Comparison of ENCODE assay signal across 8 cellular contexts in genomic region chr4:70903282-70903603, GRCh38. TPM values are rescaled to one million over a fixed set of nuclear protein-coding genes. Genes with fewer than 3 reads are reported as not detected.
A peak's percentile ranks its signal among the peaks of the same experiment; 100 is the strongest.
DNase-seq lines count a peak whose midpoint lies in the region; ATAC-seq and TF ChIP-seq lines count a peak whose summit lies in the region.

No MANE protein-coding gene starts in this region.

- TF ChIP-seq EP300 in stomach (IDR thresholded peaks at IDR 0.05): no peak

- DNase-seq in AG10803 (ENCODE audit: low read depth): peak; percentile 12
- no peak for DNase-seq in stomach
- DNase-seq in NCI-H1105 (lab: John Stamatoyannopoulos, UW): no peak
- no peak for DNase-seq in RPMI8226

- TF ChIP-seq CTCF in AG10803 (conservative IDR thresholded peaks at IDR 0.05; ENCODE audit: low read length): no peak
- no peak for TF ChIP-seq CTCF in stomach (IDR thresholded peaks at IDR 0.05)

- H3K36me3 ChIP-seq in iPS-20b (ENCODE audit: insufficient read depth, low read depth, low read length) (peaks cover 25% of the 10 kb centered on the region), stomach (peaks cover 0 to 14% (median 11%) of the 10 kb centered on the region in 4 donors)

- peak overlapping the region; percentile 92 for H3K27ac Mint-ChIP-seq in activated naive CD8-positive, alpha-beta T cell

- peaks cover 36% of the 10 kb centered on the region for H3K4me1 Mint-ChIP-seq in activated naive CD8-positive, alpha-beta T cell (ENCODE audit: low read depth)

- H3K4me1 ChIP-seq in iPS-20b (ENCODE audit: insufficient read depth, low read length) (peaks cover 5% of the 10 kb centered on the region; the same call in 1 of the 2 replicates), stomach (peaks cover 0 to 28% (median 13%) of the 10 kb centered on the region in 4 donors)

- intact Hi-C loops in stomach (cut with DNase I; ENCODE audit: low total_unique reads): no loop called here

- H3K27me3 ChIP-seq in iPS-20b (ENCODE audit: insufficient read depth, low read length) (no peaks in the 10 kb centered on the region), stomach (no peaks in the 10 kb centered on the region)

- H3K4me3 ChIP-seq in AG10803 (ENCODE audit: low read length) (peak overlapping the region; percentile 67), iPS-20b (ENCODE audit: low read length) (peak overlapping the region; percentile 99), stomach (peak overlapping the region; percentile 71 to 95 (median 86))

- no peak for TF ChIP-seq POLR2A in stomach (IDR thresholded peaks at IDR 0.05)

- H3K4me3 Mint-ChIP-seq in activated naive CD8-positive, alpha-beta T cell: peak overlapping the region; percentile 99

- no peak overlapping the region for H3K27ac ChIP-seq in iPS-20b (ENCODE audit: low read length)
- H3K27ac ChIP-seq in stomach: peak overlapping the region in 4 of 5 donors; percentile 84 to 91 (median 88)

- H3K9me3 Mint-ChIP-seq in activated naive CD8-positive, alpha-beta T cell (ENCODE audit: low read depth): no peaks in the 10 kb centered on the region

- ATAC-seq in HG02981 (IDR thresholded peaks at IDR 0.05; ENCODE audit: unreplicated experiment) (peak; percentile 4), GM21529 (IDR thresholded peaks at IDR 0.05; ENCODE audit: unreplicated experiment) (no peak)

- H3K9ac ChIP-seq in iPS-20b (ENCODE audit: low read depth, low read length): peak overlapping the region; percentile 95; the same call in 1 of the 2 replicates

- WGBS in stomach, 5 donors: 2 to 5% (median 4%) methylated on average over 5 of the region's 5 CpGs

- H3K36me3 Mint-ChIP-seq in activated naive CD8-positive, alpha-beta T cell: peaks cover 8% of the 10 kb centered on the region

- no peaks in the 10 kb centered on the region for H3K27me3 Mint-ChIP-seq in activated naive CD8-positive, alpha-beta T cell

- no peaks in the 10 kb centered on the region for H3K9me3 ChIP-seq in iPS-20b (ENCODE audit: insufficient read depth, low read depth, low read length)
- no peaks in the 10 kb centered on the region for H3K9me3 ChIP-seq in stomach

RNA-seq across cellular contexts. Expression of gene MOB1B, which starts 1.1 kb away (rescaled TPM):
- 10 to 100 TPM in 3 of 5 donors, 1 to 10 TPM in 1, under 1 TPM in 1; 0.87 to 48.8 (median 16.7) TPM for total RNA-seq in stomach
- polyA plus RNA-seq in stomach: 1 to 10 TPM; 3.7 to 4.7 (median 4.3) TPM
